In the genomic region with DNA sequence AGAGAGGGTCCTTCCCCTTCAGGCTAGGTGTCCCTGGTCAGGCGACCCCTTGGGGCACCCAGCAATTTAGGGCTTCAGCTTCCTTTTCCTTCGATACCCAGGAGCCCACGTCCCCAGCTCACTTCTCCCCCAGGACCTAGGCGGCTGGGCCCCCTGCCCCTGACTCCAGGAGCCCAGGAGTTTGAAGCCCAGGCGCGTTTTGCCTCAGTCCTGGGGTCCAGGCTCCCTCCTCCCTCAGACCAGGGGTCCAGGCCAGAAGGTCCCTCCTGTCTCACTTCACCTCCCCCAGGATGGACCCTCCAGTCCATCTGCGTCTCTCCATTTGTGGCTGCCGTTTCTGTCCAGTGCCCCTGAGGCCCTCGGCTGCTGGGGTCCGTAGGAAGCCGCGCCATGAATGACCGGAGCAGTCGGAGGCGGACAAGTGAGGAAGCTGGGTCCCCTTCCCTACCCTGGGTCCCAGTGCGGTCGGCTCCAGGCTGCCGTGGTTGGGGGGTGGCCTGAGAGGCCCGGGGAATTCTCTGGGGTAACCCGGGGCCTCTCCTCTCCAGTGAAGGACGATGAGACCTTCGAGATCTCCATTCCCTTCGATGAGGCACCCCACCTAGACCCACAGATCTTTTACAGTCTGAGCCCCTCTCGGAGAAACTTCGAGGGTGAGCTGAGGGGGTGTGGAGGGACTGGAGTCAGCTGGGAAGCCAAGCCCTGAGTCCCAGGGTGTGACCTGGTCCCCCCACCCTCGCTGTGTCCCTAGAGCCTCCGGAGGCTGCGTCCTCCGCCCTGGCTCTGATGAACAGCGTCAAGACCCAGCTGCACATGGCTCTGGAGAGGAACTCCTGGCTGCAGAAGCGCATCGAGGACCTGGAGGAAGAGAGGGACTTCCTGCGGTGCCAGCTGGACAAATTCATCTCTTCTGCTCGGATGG, we compare ENCODE assay signal across 8 cellular contexts. TPM values are rescaled to one million over a fixed set of nuclear protein-coding genes. Genes with fewer than 3 reads are reported as not detected.
A peak's percentile ranks its signal among the peaks of the same experiment; 100 is the strongest.
DNase-seq lines count a peak whose midpoint lies in the region; ATAC-seq, FAIRE-seq and TF ChIP-seq lines count a peak whose summit lies in the region.

No MANE protein-coding gene starts in this region.

- H3K27me3 ChIP-seq in ascending aorta, result no peaks in the 10 kb centered on the region
- H3K27me3 ChIP-seq in HepG2 (ENCODE audit: control insufficient read depth in 1 of 2, insufficient read depth in 2 of 2, low read length in 2 of 2), result no peaks in the 10 kb centered on the region; a peak in 1 of 5 replicates
- H3K27me3 ChIP-seq in testis, result no peaks in the 10 kb centered on the region

- H2AFZ ChIP-seq in HepG2 (ENCODE audit: low read length), result no peak overlapping the region

- FAIRE-seq in HepG2 (lab: Jason Lieb, UNC), result no peak

- no peaks in the 10 kb centered on the region for H3K9me3 Mint-ChIP-seq in activated CD4-positive, alpha-beta T cell treated with anti-CD3 and anti-CD28 coated beads, Interleukin-2, amount 10 ng/mL, durations not matched to agents 24 days and 14 days

- H3K4me1 ChIP-seq in ascending aorta (peaks cover 3 to 16% of the 10 kb centered on the region in 2 donors), HepG2 (ENCODE audit: insufficient read depth, low read length) (peaks cover 44% of the 10 kb centered on the region), testis (peaks cover 17% of the 10 kb centered on the region)

- peaks cover 33% of the 10 kb centered on the region for H3K4me1 Mint-ChIP-seq in activated CD4-positive, alpha-beta T cell treated with anti-CD3 and anti-CD28 coated beads, Interleukin-2, amount 10 ng/mL, durations not matched to agents 24 days and 14 days

- H3K4me3 ChIP-seq in ascending aorta, result peak overlapping the region; percentile 87 to 89
- H3K4me3 ChIP-seq in HepG2 (replicated peaks in 1 of 3; ENCODE audit: insufficient read depth in 1 of 3, low read depth in 2 of 3, low read length in 3 of 3), result peak overlapping the region; percentile 78 to 96 (median 96)
- H3K4me3 ChIP-seq in testis, result peak overlapping the region; percentile 79 to 86

- H3K36me3 ChIP-seq in ascending aorta (peaks cover 3 to 10% of the 10 kb centered on the region in 2 donors), HepG2 (replicated peaks in 1 of 2; ENCODE audit: control insufficient read depth in 1 of 2, insufficient read depth in 2 of 2, low read length in 2 of 2) (peaks cover 0 to 10% of the 10 kb centered on the region in 2 experiments; a peak in 2 of 5 replicates), testis (ENCODE audit: low read depth, missing control alignments) (no peaks in the 10 kb centered on the region)

- peak overlapping the region; percentile 82 for H3K4me2 ChIP-seq in HepG2 (ENCODE audit: low read depth, low read length)

- no TSS peak for BruUV-seq in HepG2 (replicated peaks; lab: Mats Ljungman, UMichigan)

- no peaks in the 10 kb centered on the region for H3K9me3 ChIP-seq in ascending aorta
- H3K9me3 ChIP-seq in HepG2 (ENCODE audit: low read length), result no peaks in the 10 kb centered on the region
- no peaks in the 10 kb centered on the region for H3K9me3 ChIP-seq in testis

- peaks cover 1% of the 10 kb centered on the region for H3K27me3 Mint-ChIP-seq in activated CD4-positive, alpha-beta T cell treated with anti-CD3 and anti-CD28 coated beads, Interleukin-2, amount 10 ng/mL, durations not matched to agents 24 days and 14 days

- H3K27ac ChIP-seq in ascending aorta (peak overlapping the region; percentile 74 to 80), HepG2 (ENCODE audit: extremely low read length, insufficient read depth, low read length) (peak overlapping the region; percentile 76), testis (peak overlapping the region; percentile 76 to 95)

- WGBS in HepG2 (ENCODE audit: low lambda C conversion rate), result 66% methylated on average over 19 of the region's 34 CpGs
- WGBS in testis, 2 donors, result 0 to 23% methylated on average over 2 to 34 of the region's 34 CpGs

- CTCF ChIA-PET in HepG2 (lab: Yijun Ruan, JAX; ENCODE audit: low intra/inter-chr PET ratio, low total read pairs), result no interaction called here

- intact Hi-C loops in activated CD4-positive, alpha-beta T cell treated with anti-CD3 and anti-CD28 coated beads, Interleukin-2, amount 10 ng/mL, durations not matched to agents 24 days and 14 days (cut with micrococcal nuclease), result no loop called here
- intact Hi-C loops in ascending aorta (cut with DNase I), result loop anchor here (5.0 kb wide), 1 partner anchor 262 kb away; the partner anchor contains the start of gene RPL28
- intact Hi-C loops in HepG2 (cut with micrococcal nuclease; ENCODE audit: unreplicated experiment), result no loop called here
- intact Hi-C loops in testis (cut with DNase I; ENCODE audit: low total_unique reads), result no loop called here
- intact Hi-C loops in left colon (cut with DNase I, micrococcal nuclease), result no loop called here

- peaks cover 23% of the 10 kb centered on the region for H3K79me2 ChIP-seq in HepG2 (ENCODE audit: insufficient read depth, low read length)

- TF ChIP-seq CTCF in ascending aorta (IDR thresholded peaks at IDR 0.05) (no peak), HepG2 (CRISPR knock-in tag; IDR thresholded peaks at IDR 0.05) (no peak), testis (IDR thresholded peaks at IDR 0.05) (no peak)

- H3K4me3 Mint-ChIP-seq in activated CD4-positive, alpha-beta T cell treated with anti-CD3 and anti-CD28 coated beads, Interleukin-2, amount 10 ng/mL, durations not matched to agents 24 days and 14 days, result peak overlapping the region; percentile 82

- TF ChIP-seq EP300 in HepG2 (IDR thresholded peaks at IDR 0.05; ENCODE audit: low read depth in 2 of 2, low read length in 2 of 2), result no peak
- no peak for TF ChIP-seq EP300 in HepG2 (CRISPR knock-in tag; IDR thresholded peaks at IDR 0.05; ENCODE audit: borderline replicate concordance)

- H4K20me1 ChIP-seq in HepG2 (ENCODE audit: insufficient read depth, low read length), result no peaks in the 10 kb centered on the region

- ATAC-seq in HepG2 (no peak; the same call in 2 of the 3 replicates), left colon (no peak), HG02938 (IDR thresholded peaks at IDR 0.05; ENCODE audit: unreplicated experiment) (no peak)

- peaks cover 37% of the 10 kb centered on the region for H3K36me3 Mint-ChIP-seq in activated CD4-positive, alpha-beta T cell treated with anti-CD3 and anti-CD28 coated beads, Interleukin-2, amount 10 ng/mL, durations not matched to agents 24 days and 14 days (ENCODE audit: low read depth)

- TF ChIP-seq POLR2A in HepG2 (IDR thresholded peaks at IDR 0.05; ENCODE audit: insufficient read depth in 1 of 2, low read depth in 2 of 2, low read length in 2 of 2), result no peak
- TF ChIP-seq POLR2A in testis (IDR thresholded peaks at IDR 0.05), result no peak

- TF ChIP-seq RAD21 in HepG2 (CRISPR knock-in tag; IDR thresholded peaks at IDR 0.05), result no peak

- H3K9ac ChIP-seq in HepG2 (ENCODE audit: insufficient read depth, low read depth, low read length), result peak overlapping the region; percentile 86

- in situ Hi-C loops in HepG2 (cut with HindIII; ENCODE audit: extremely low pct_ligation_motif_present, low pct_unique_long_range_greater_than_20kb), result no loop called here

- POLR2A ChIA-PET in HepG2 (lab: Yijun Ruan, JAX), result no interaction called here

- peak overlapping the region; percentile 86 for H3K27ac Mint-ChIP-seq in activated CD4-positive, alpha-beta T cell treated with anti-CD3 and anti-CD28 coated beads, Interleukin-2, amount 10 ng/mL, durations not matched to agents 24 days and 14 days

- DNase-seq in activated CD4-positive, alpha-beta T cell treated with anti-CD3 and anti-CD28 coated beads, Interleukin-2, amount 10 ng/mL, durations not matched to agents 24 days and 14 days, result no peak
- no peak for DNase-seq in activated CD4-positive, alpha-beta T cell treated with anti-CD3 and anti-CD28 coated beads for 1 hour
- DNase-seq in ascending aorta (ENCODE audit: low spot score in 2 of 2), result no peak
- no peak for DNase-seq in HepG2 (ENCODE audit: low spot score)
- DNase-seq in testis, result no peak
- no peak for DNase-seq in NCI-H1105 (lab: John Stamatoyannopoulos, UW)
- DNase-seq in left colon, result no peak

RNA-seq across cellular contexts. Expression of gene CCDC106, which starts 0.9 kb away (rescaled TPM):
- total RNA-seq in activated CD4-positive, alpha-beta T cell treated with anti-CD3 and anti-CD28 coated beads, Interleukin-2, amount 10 ng/mL, durations not matched to agents 24 days and 14 days, result 8.0 and 9.0 TPM in 2 replicates
- total RNA-seq in ascending aorta, result 27.6 TPM
- 7.0 and 8.8 TPM in 2 replicates for total RNA-seq in HepG2 (2016; rRNA removed; fragmentation: Illumina TruSeq; extraction: Trizol)
- total RNA-seq in HepG2 (2016; cell fraction: cytosol; rRNA removed; fragmentation: Illumina TruSeq; extraction: Trizol; ENCODE audit: low read depth), result 10.8 and 12.3 TPM in 2 replicates
- 4.5 and 9.6 TPM in 2 replicates for total RNA-seq in HepG2 (2016; cell fraction: insoluble cytoplasmic fraction; rRNA removed; fragmentation: Illumina TruSeq; extraction: Trizol)
- total RNA-seq in HepG2 (2016; cell fraction: membrane; rRNA removed; fragmentation: Illumina TruSeq; extraction: Trizol), result 15.2 and 19.5 TPM in 2 replicates
- total RNA-seq in HepG2 (2016; cell fraction: nucleus; rRNA removed; fragmentation: Illumina TruSeq; extraction: Trizol), result 4.3 and 4.4 TPM in 2 replicates
- polyA plus RNA-seq in HepG2 (2011; rRNA removed), result 4.7 and 6.2 TPM in 2 replicates
- 3.2 and 6.1 TPM in 2 replicates for polyA plus RNA-seq in HepG2 (2011; cell fraction: cytosol; rRNA removed)
- polyA plus RNA-seq in HepG2 (2011; cell fraction: nucleus; rRNA removed), result 12.9 and 13.3 TPM in 2 replicates
- polyA plus RNA-seq in HepG2 (2012), result 4.6 and 4.9 TPM in 2 replicates
- 17.8 and 22.3 TPM in 2 replicates for polyA plus RNA-seq in HepG2 (2016; cell fraction: cytosol; fragmentation: Illumina TruSeq; extraction: Trizol; ENCODE audit: low read depth)
- polyA plus RNA-seq in HepG2 (2016; cell fraction: insoluble cytoplasmic fraction; fragmentation: Illumina TruSeq; extraction: Trizol; ENCODE audit: low read depth), result 10.6 and 16.4 TPM in 2 replicates
- 23.8 and 25.2 TPM in 2 replicates for polyA plus RNA-seq in HepG2 (2016; cell fraction: membrane; fragmentation: Illumina TruSeq; extraction: Trizol; ENCODE audit: low read depth)
- 20.2 and 22.7 TPM in 2 replicates for polyA plus RNA-seq in HepG2 (2016; cell fraction: nucleus; fragmentation: Illumina TruSeq; extraction: Trizol; ENCODE audit: insufficient read depth, low read depth)
- 4.4 and 6.2 TPM in 2 replicates for polyA minus RNA-seq in HepG2 (2011; rRNA and poly(A)+ RNA removed; ENCODE audit: low replicate concordance)
- 1.8 and 3.4 TPM in 2 replicates for polyA minus RNA-seq in HepG2 (2011; cell fraction: cytosol; rRNA and poly(A)+ RNA removed)
- 2.2 and 3.9 TPM in 2 replicates for polyA minus RNA-seq in HepG2 (2011; cell fraction: nucleus; rRNA and poly(A)+ RNA removed)
- 10 to 100 TPM; 57.0 to 84.9 TPM for total RNA-seq in testis
- 34.5 TPM for polyA plus RNA-seq in testis (ENCODE audit: insufficient read depth, low read depth, low replicate concordance)
- 1 to 10 TPM; 6.2 to 6.7 TPM for total RNA-seq in left colon

RNA-seq across cellular contexts. Expression of gene ZNF581, which starts 5.5 kb away (rescaled TPM):
- 32.7 and 33.0 TPM in 2 replicates for total RNA-seq in activated CD4-positive, alpha-beta T cell treated with anti-CD3 and anti-CD28 coated beads, Interleukin-2, amount 10 ng/mL, durations not matched to agents 24 days and 14 days
- total RNA-seq in ascending aorta, result 12.1 TPM
- total RNA-seq in HepG2 (2016; rRNA removed; fragmentation: Illumina TruSeq; extraction: Trizol), result 18.4 and 19.6 TPM in 2 replicates
- 34.0 and 35.7 TPM in 2 replicates for total RNA-seq in HepG2 (2016; cell fraction: cytosol; rRNA removed; fragmentation: Illumina TruSeq; extraction: Trizol; ENCODE audit: low read depth)
- 17.7 and 20.9 TPM in 2 replicates for total RNA-seq in HepG2 (2016; cell fraction: insoluble cytoplasmic fraction; rRNA removed; fragmentation: Illumina TruSeq; extraction: Trizol)
- 38.4 and 42.1 TPM in 2 replicates for total RNA-seq in HepG2 (2016; cell fraction: membrane; rRNA removed; fragmentation: Illumina TruSeq; extraction: Trizol)
- total RNA-seq in HepG2 (2016; cell fraction: nucleus; rRNA removed; fragmentation: Illumina TruSeq; extraction: Trizol), result 10.8 and 12.4 TPM in 2 replicates
- polyA plus RNA-seq in HepG2 (2011; rRNA removed), result 49.5 and 52.6 TPM in 2 replicates
- 38.8 and 63.7 TPM in 2 replicates for polyA plus RNA-seq in HepG2 (2011; cell fraction: cytosol; rRNA removed)
- polyA plus RNA-seq in HepG2 (2011; cell fraction: nucleus; rRNA removed), result 31.7 and 33.0 TPM in 2 replicates
- 36.3 and 55.4 TPM in 2 replicates for polyA plus RNA-seq in HepG2 (2012)
- polyA plus RNA-seq in HepG2 (2016; cell fraction: cytosol; fragmentation: Illumina TruSeq; extraction: Trizol; ENCODE audit: low read depth), result 26.5 and 29.6 TPM in 2 replicates
- polyA plus RNA-seq in HepG2 (2016; cell fraction: insoluble cytoplasmic fraction; fragmentation: Illumina TruSeq; extraction: Trizol; ENCODE audit: low read depth), result 17.0 and 19.4 TPM in 2 replicates
- 31.3 and 37.7 TPM in 2 replicates for polyA plus RNA-seq in HepG2 (2016; cell fraction: membrane; fragmentation: Illumina TruSeq; extraction: Trizol; ENCODE audit: low read depth)
- polyA plus RNA-seq in HepG2 (2016; cell fraction: nucleus; fragmentation: Illumina TruSeq; extraction: Trizol; ENCODE audit: insufficient read depth, low read depth), result 21.8 and 23.7 TPM in 2 replicates
- polyA minus RNA-seq in HepG2 (2011; rRNA and poly(A)+ RNA removed; ENCODE audit: low replicate concordance), result 18.8 and 71.6 TPM in 2 replicates
- 32.7 and 49.8 TPM in 2 replicates for polyA minus RNA-seq in HepG2 (2011; cell fraction: cytosol; rRNA and poly(A)+ RNA removed)
- polyA minus RNA-seq in HepG2 (2011; cell fraction: nucleus; rRNA and poly(A)+ RNA removed), result 8.4 and 9.6 TPM in 2 replicates
- 10 to 100 TPM; 17.3 to 31.2 TPM for total RNA-seq in testis
- polyA plus RNA-seq in testis (ENCODE audit: insufficient read depth, low read depth, low replicate concordance), result 18.4 TPM
- total RNA-seq in left colon, result 10 to 100 TPM; 15.2 to 18.7 TPM

RNA-seq across cellular contexts. Expression of gene U2AF2, which starts 5.9 kb away (rescaled TPM):
- total RNA-seq in activated CD4-positive, alpha-beta T cell treated with anti-CD3 and anti-CD28 coated beads, Interleukin-2, amount 10 ng/mL, durations not matched to agents 24 days and 14 days, result 390 and 394 TPM in 2 replicates
- total RNA-seq in ascending aorta (221 TPM), HepG2 (2016; rRNA removed; fragmentation: Illumina TruSeq; extraction: Trizol) (124 and 127 TPM in 2 replicates), testis (100 to 1,000 TPM; 264 to 281 TPM), left colon (100 to 1,000 TPM; 142 to 167 TPM)
- total RNA-seq in HepG2 (2016; cell fraction: cytosol; rRNA removed; fragmentation: Illumina TruSeq; extraction: Trizol; ENCODE audit: low read depth), result 22.0 and 23.9 TPM in 2 replicates
- total RNA-seq in HepG2 (2016; cell fraction: insoluble cytoplasmic fraction; rRNA removed; fragmentation: Illumina TruSeq; extraction: Trizol), result 117 and 129 TPM in 2 replicates
- 34.1 and 39.9 TPM in 2 replicates for total RNA-seq in HepG2 (2016; cell fraction: membrane; rRNA removed; fragmentation: Illumina TruSeq; extraction: Trizol)
- 67.4 and 78.0 TPM in 2 replicates for total RNA-seq in HepG2 (2016; cell fraction: nucleus; rRNA removed; fragmentation: Illumina TruSeq; extraction: Trizol)
- polyA plus RNA-seq in HepG2 (2011; rRNA removed) (84.3 and 116 TPM in 2 replicates), testis (ENCODE audit: insufficient read depth, low read depth, low replicate concordance) (163 TPM)
- 64.9 and 87.3 TPM in 2 replicates for polyA plus RNA-seq in HepG2 (2011; cell fraction: cytosol; rRNA removed)
- 388 and 484 TPM in 2 replicates for polyA plus RNA-seq in HepG2 (2011; cell fraction: nucleus; rRNA removed)
- 86.8 and 111 TPM in 2 replicates for polyA plus RNA-seq in HepG2 (2012)
- polyA plus RNA-seq in HepG2 (2016; cell fraction: cytosol; fragmentation: Illumina TruSeq; extraction: Trizol; ENCODE audit: low read depth), result 10.3 TPM in 2 replicates
- polyA plus RNA-seq in HepG2 (2016; cell fraction: insoluble cytoplasmic fraction; fragmentation: Illumina TruSeq; extraction: Trizol; ENCODE audit: low read depth), result 146 and 162 TPM in 2 replicates
- 21.2 and 21.5 TPM in 2 replicates for polyA plus RNA-seq in HepG2 (2016; cell fraction: membrane; fragmentation: Illumina TruSeq; extraction: Trizol; ENCODE audit: low read depth)
- polyA plus RNA-seq in HepG2 (2016; cell fraction: nucleus; fragmentation: Illumina TruSeq; extraction: Trizol; ENCODE audit: insufficient read depth, low read depth), result 178 and 182 TPM in 2 replicates
- 124 and 144 TPM in 2 replicates for polyA minus RNA-seq in HepG2 (2011; rRNA and poly(A)+ RNA removed; ENCODE audit: low replicate concordance)
- polyA minus RNA-seq in HepG2 (2011; cell fraction: cytosol; rRNA and poly(A)+ RNA removed), result 41.7 and 55.9 TPM in 2 replicates
- 60.4 and 76.0 TPM in 2 replicates for polyA minus RNA-seq in HepG2 (2011; cell fraction: nucleus; rRNA and poly(A)+ RNA removed)

RNA-seq across cellular contexts. Expression of gene ZNF580, which starts 8.1 kb away (rescaled TPM):
- total RNA-seq in activated CD4-positive, alpha-beta T cell treated with anti-CD3 and anti-CD28 coated beads, Interleukin-2, amount 10 ng/mL, durations not matched to agents 24 days and 14 days, result 38.3 and 39.1 TPM in 2 replicates
- total RNA-seq in ascending aorta, result 163 TPM
- total RNA-seq in HepG2 (2016; rRNA removed; fragmentation: Illumina TruSeq; extraction: Trizol), result 3.0 and 4.4 TPM in 2 replicates
- 4.9 and 7.2 TPM in 2 replicates for total RNA-seq in HepG2 (2016; cell fraction: cytosol; rRNA removed; fragmentation: Illumina TruSeq; extraction: Trizol; ENCODE audit: low read depth)
- 1.4 and 3.8 TPM in 2 replicates for total RNA-seq in HepG2 (2016; cell fraction: insoluble cytoplasmic fraction; rRNA removed; fragmentation: Illumina TruSeq; extraction: Trizol)
- total RNA-seq in HepG2 (2016; cell fraction: membrane; rRNA removed; fragmentation: Illumina TruSeq; extraction: Trizol), result 6.2 and 8.6 TPM in 2 replicates
- 3.4 and 4.3 TPM in 2 replicates for total RNA-seq in HepG2 (2016; cell fraction: nucleus; rRNA removed; fragmentation: Illumina TruSeq; extraction: Trizol)
- 6.0 and 7.0 TPM in 2 replicates for polyA plus RNA-seq in HepG2 (2011; rRNA removed)
- polyA plus RNA-seq in HepG2 (2011; cell fraction: cytosol; rRNA removed), result 4.7 and 7.3 TPM in 2 replicates
- polyA plus RNA-seq in HepG2 (2011; cell fraction: nucleus; rRNA removed), result 27.6 and 35.1 TPM in 2 replicates
- 18.9 and 26.2 TPM in 2 replicates for polyA plus RNA-seq in HepG2 (2012)
- polyA plus RNA-seq in HepG2 (2016; cell fraction: cytosol; fragmentation: Illumina TruSeq; extraction: Trizol; ENCODE audit: low read depth), result 32.0 and 36.6 TPM in 2 replicates
- polyA plus RNA-seq in HepG2 (2016; cell fraction: insoluble cytoplasmic fraction; fragmentation: Illumina TruSeq; extraction: Trizol; ENCODE audit: low read depth), result 11.3 and 16.8 TPM in 2 replicates
- polyA plus RNA-seq in HepG2 (2016; cell fraction: membrane; fragmentation: Illumina TruSeq; extraction: Trizol; ENCODE audit: low read depth), result 30.4 and 35.3 TPM in 2 replicates
- polyA plus RNA-seq in HepG2 (2016; cell fraction: nucleus; fragmentation: Illumina TruSeq; extraction: Trizol; ENCODE audit: insufficient read depth, low read depth), result 20.0 and 25.7 TPM in 2 replicates
- 7.9 and 9.8 TPM in 2 replicates for polyA minus RNA-seq in HepG2 (2011; rRNA and poly(A)+ RNA removed; ENCODE audit: low replicate concordance)
- 8.1 and 9.1 TPM in 2 replicates for polyA minus RNA-seq in HepG2 (2011; cell fraction: cytosol; rRNA and poly(A)+ RNA removed)
- polyA minus RNA-seq in HepG2 (2011; cell fraction: nucleus; rRNA and poly(A)+ RNA removed), result 7.1 and 8.8 TPM in 2 replicates
- 10 to 100 TPM; 37.6 to 38.0 TPM for total RNA-seq in testis
- 21.7 TPM for polyA plus RNA-seq in testis (ENCODE audit: insufficient read depth, low read depth, low replicate concordance)
- total RNA-seq in left colon, result 10 to 100 TPM; 22.5 to 23.3 TPM

RNA-seq across cellular contexts. Expression of gene ZNF784, which starts 24.6 kb away (rescaled TPM):
- 3.6 and 3.7 TPM in 2 replicates for total RNA-seq in activated CD4-positive, alpha-beta T cell treated with anti-CD3 and anti-CD28 coated beads, Interleukin-2, amount 10 ng/mL, durations not matched to agents 24 days and 14 days
- total RNA-seq in ascending aorta, result 14.7 TPM
- 4.0 and 4.2 TPM in 2 replicates for total RNA-seq in HepG2 (2016; rRNA removed; fragmentation: Illumina TruSeq; extraction: Trizol)
- 1.1 and 1.3 TPM in 2 replicates for total RNA-seq in HepG2 (2016; cell fraction: cytosol; rRNA removed; fragmentation: Illumina TruSeq; extraction: Trizol; ENCODE audit: low read depth)
- total RNA-seq in HepG2 (2016; cell fraction: insoluble cytoplasmic fraction; rRNA removed; fragmentation: Illumina TruSeq; extraction: Trizol), result 3.2 and 4.6 TPM in 2 replicates
- 3.3 and 3.7 TPM in 2 replicates for total RNA-seq in HepG2 (2016; cell fraction: membrane; rRNA removed; fragmentation: Illumina TruSeq; extraction: Trizol)
- total RNA-seq in HepG2 (2016; cell fraction: nucleus; rRNA removed; fragmentation: Illumina TruSeq; extraction: Trizol), result 1.9 and 2.1 TPM in 2 replicates
- polyA plus RNA-seq in HepG2 (2011; rRNA removed), result 4.1 and 5.1 TPM in 2 replicates
- polyA plus RNA-seq in HepG2 (2011; cell fraction: cytosol; rRNA removed), result 2.9 and 3.0 TPM in 2 replicates
- 9.8 and 12.0 TPM in 2 replicates for polyA plus RNA-seq in HepG2 (2011; cell fraction: nucleus; rRNA removed)
- polyA plus RNA-seq in HepG2 (2012), result 4.6 and 5.3 TPM in 2 replicates
- polyA plus RNA-seq in HepG2 (2016; cell fraction: cytosol; fragmentation: Illumina TruSeq; extraction: Trizol; ENCODE audit: low read depth), result 1.1 and 1.2 TPM in 2 replicates
- polyA plus RNA-seq in HepG2 (2016; cell fraction: insoluble cytoplasmic fraction; fragmentation: Illumina TruSeq; extraction: Trizol; ENCODE audit: low read depth), result 4.7 and 4.8 TPM in 2 replicates
- 1.6 and 1.9 TPM in 2 replicates for polyA plus RNA-seq in HepG2 (2016; cell fraction: membrane; fragmentation: Illumina TruSeq; extraction: Trizol; ENCODE audit: low read depth)
- 4.1 and 5.8 TPM in 2 replicates for polyA plus RNA-seq in HepG2 (2016; cell fraction: nucleus; fragmentation: Illumina TruSeq; extraction: Trizol; ENCODE audit: insufficient read depth, low read depth)
- 2.9 and 8.2 TPM in 2 replicates for polyA minus RNA-seq in HepG2 (2011; rRNA and poly(A)+ RNA removed; ENCODE audit: low replicate concordance)
- 1.7 and 2.9 TPM in 2 replicates for polyA minus RNA-seq in HepG2 (2011; cell fraction: cytosol; rRNA and poly(A)+ RNA removed)
- polyA minus RNA-seq in HepG2 (2011; cell fraction: nucleus; rRNA and poly(A)+ RNA removed), result 4.8 and 5.4 TPM in 2 replicates
- 10 to 100 TPM; 10.3 to 13.0 TPM for total RNA-seq in testis
- polyA plus RNA-seq in testis (ENCODE audit: insufficient read depth, low read depth, low replicate concordance), result 6.6 TPM
- total RNA-seq in left colon, result 10 to 100 TPM in 1 of 2 donors, 1 to 10 TPM in 1; 8.6 to 11.6 TPM
